ENCODE assay signal across 29 cellular contexts in the genomic region with DNA sequence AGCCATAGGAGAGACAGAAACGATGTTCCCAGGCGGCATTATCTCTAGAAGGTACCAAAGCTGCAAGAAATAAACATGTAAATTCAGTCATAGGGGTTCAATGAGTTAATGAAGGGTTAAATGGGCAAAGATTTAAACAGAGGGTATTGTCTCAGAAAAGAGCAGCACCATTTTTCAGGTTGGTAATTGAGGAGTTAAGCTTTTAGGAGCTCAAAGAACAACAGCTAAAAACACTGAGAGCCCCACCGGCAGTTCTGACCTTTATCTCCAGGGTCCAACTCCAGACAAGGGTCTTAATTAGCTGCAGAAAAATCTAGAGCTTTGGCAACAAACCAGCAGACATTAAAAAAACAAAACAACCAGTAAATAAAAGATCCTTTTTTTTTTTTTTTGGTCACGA.
"Had no signal": no experiment of that assay in that cellular context is flagged by ENCODE, and none has a peak within 500 bp of the region (broad histone marks: within the 10 kb centered on the region; RNA-seq: fewer than 3 reads in every experiment).

No MANE protein-coding gene starts in this region.

- H2AFZ ChIP-seq: parathyroid adenoma had no signal

- H3K4me3 Mint-ChIP-seq: activated naive CD4-positive, alpha-beta T cell treated with anti-CD3 and anti-CD28 coated beads, Interleukin-2, amount 10 ng/mL, durations not matched to agents 7 days and 5 days; activated naive CD8-positive, alpha-beta T cell treated with anti-CD3 and anti-CD28 coated beads, Interleukin-2, amount 10 ng/mL, durations not matched to agents 7 days and 5 days; brain; mesothelial cell of epicardium; naive B cell; neural crest cell; T-helper 17 cell had no signal

- H3K79me2 ChIP-seq: parathyroid adenoma had no signal

- H3K27me3 Mint-ChIP-seq: activated naive CD8-positive, alpha-beta T cell treated with anti-CD3 and anti-CD28 coated beads, Interleukin-2, amount 10 ng/mL, durations not matched to agents 7 days and 5 days; brain had no signal

- H3K27ac Mint-ChIP-seq: activated naive CD4-positive, alpha-beta T cell treated with anti-CD3 and anti-CD28 coated beads, Interleukin-2, amount 10 ng/mL, durations not matched to agents 7 days and 5 days; activated naive CD8-positive, alpha-beta T cell treated with anti-CD3 and anti-CD28 coated beads, Interleukin-2, amount 10 ng/mL, durations not matched to agents 7 days and 5 days; T-helper 17 cell had no signal

- H3K27ac ChIP-seq: ascending aorta, cardiac muscle cell, coronary artery, dorsolateral prefrontal cortex, esophagus squamous epithelium, heart right ventricle, parathyroid adenoma, right atrium auricular region, spleen, suprapubic skin, tibial artery, WERI-Rb-1 had no signal

- H3K4me1 Mint-ChIP-seq: activated naive CD4-positive, alpha-beta T cell treated with anti-CD3 and anti-CD28 coated beads, Interleukin-2, amount 10 ng/mL, durations not matched to agents 7 days and 5 days; naive B cell had no signal

- H3K27me3 ChIP-seq: ascending aorta, cardiac muscle cell, right atrium auricular region, spleen, suprapubic skin, tibial artery had no signal

- DNase-seq: activated CD4-positive, alpha-beta T cell treated with anti-CD3 and anti-CD28 coated beads for 48 hours; activated CD4-positive, alpha-beta T cell treated with anti-CD3 and anti-CD28 coated beads, Interleukin-2, amount 50 U/mL, for 48 hours; activated CD8-positive, alpha-beta memory T cell treated with anti-CD3 and anti-CD28 coated beads for 24 hours; activated gamma-delta T cell; activated naive CD4-positive, alpha-beta T cell treated with anti-CD3 and anti-CD28 coated beads, Interleukin-2, amount 10 ng/mL, durations not matched to agents 7 days and 5 days; activated naive CD8-positive, alpha-beta T cell treated with anti-CD3 and anti-CD28 coated beads, Interleukin-2, amount 10 ng/mL, durations not matched to agents 7 days and 5 days; dorsolateral prefrontal cortex; effector memory CD4-positive, alpha-beta T cell; esophagus squamous epithelium; foreskin melanocyte; heart right ventricle; naive B cell; occipital lobe; spleen; stimulated activated naive CD4-positive, alpha-beta T cell; T-helper 17 cell; T1000; tibial artery; WERI-Rb-1 had no signal

- H3K9me3 ChIP-seq: ascending aorta, esophagus squamous epithelium, right atrium auricular region, spleen, suprapubic skin, tibial artery had no signal

- H3K36me3 ChIP-seq: ascending aorta, cardiac muscle cell, esophagus squamous epithelium, heart right ventricle, right atrium auricular region, spleen, suprapubic skin, tibial artery, WERI-Rb-1 had no signal

- H3K9me3 Mint-ChIP-seq: activated naive CD4-positive, alpha-beta T cell treated with anti-CD3 and anti-CD28 coated beads, Interleukin-2, amount 10 ng/mL, durations not matched to agents 7 days and 5 days; activated naive CD8-positive, alpha-beta T cell treated with anti-CD3 and anti-CD28 coated beads, Interleukin-2, amount 10 ng/mL, durations not matched to agents 7 days and 5 days; brain; mesothelial cell of epicardium; neural crest cell had no signal

- H3K9ac ChIP-seq: parathyroid adenoma had no signal

- ATAC-seq: activated CD4-positive, CD25-positive, alpha-beta regulatory T cell treated with anti-CD3 and anti-CD28 coated beads, Interleukin-2, amount 50 U/mL, for 24 hours; heart right ventricle; T-helper 17 cell had no signal

- H3K4me3 ChIP-seq: ascending aorta, cardiac muscle cell, coronary artery, dorsolateral prefrontal cortex, esophagus squamous epithelium, heart right ventricle, right atrium auricular region, spleen, suprapubic skin, tibial artery had no signal

- H3K36me3 Mint-ChIP-seq: activated naive CD4-positive, alpha-beta T cell treated with anti-CD3 and anti-CD28 coated beads, Interleukin-2, amount 10 ng/mL, durations not matched to agents 7 days and 5 days; activated naive CD8-positive, alpha-beta T cell treated with anti-CD3 and anti-CD28 coated beads, Interleukin-2, amount 10 ng/mL, durations not matched to agents 7 days and 5 days; brain; mesothelial cell of epicardium; naive B cell had no signal

- H3K4me1 ChIP-seq: ascending aorta, esophagus squamous epithelium, heart right ventricle, parathyroid adenoma, right atrium auricular region, spleen, suprapubic skin, tibial artery had no signal
